Comparison of ENCODE assay signal across 21 cellular contexts in genomic region chr12:71725011-71725410, GRCh38.
"Had no signal": no experiment of that assay in that cellular context is flagged by ENCODE, and none has a peak within 500 bp of the region (broad histone marks: within the 10 kb centered on the region; RNA-seq: fewer than 3 reads in every experiment).

No MANE protein-coding gene starts in this region.

- H3K27ac Mint-ChIP-seq: activated CD4-positive, alpha-beta T cell treated with anti-CD3 and anti-CD28 coated beads, Interleukin-2, amount 10 ng/mL, durations not matched to agents 24 days and 14 days; activated CD8-positive, alpha-beta T cell treated with anti-CD3 and anti-CD28 coated beads for 36 hours; activated T-helper 17 cell treated with anti-CD3 and anti-CD28 coated beads, Interleukin-2, amount 50 U/mL, for 72 hours; endodermal cell; nephron had no signal

- H3K36me3 ChIP-seq: ascending aorta, colonic mucosa, tibial nerve had no signal

- H3K9me3 ChIP-seq: ascending aorta, colonic mucosa, tibial nerve had no signal

- H3K27me3 Mint-ChIP-seq: activated CD8-positive, alpha-beta T cell treated with anti-CD3 and anti-CD28 coated beads for 36 hours had no signal

- H3K4me1 ChIP-seq: ascending aorta, colonic mucosa, tibial nerve had no signal

- DNase-seq: activated CD4-positive, alpha-beta T cell treated with anti-CD3 and anti-CD28 coated beads, Interleukin-2, amount 10 ng/mL, durations not matched to agents 24 days and 14 days; activated CD8-positive, alpha-beta T cell treated with anti-CD3 and anti-CD28 coated beads for 36 hours; activated naive CD4-positive, alpha-beta T cell treated with Interleukin-2 at 50 U/mL for 16 hours; activated T-cell treated with anti-CD3 and anti-CD28 coated beads, Interleukin-2, amount 50 U/mL, for 1 hour; colonic mucosa; endodermal cell; foreskin keratinocyte; hypothalamus; islet precursor cell; midbrain; nucleus accumbens; posterior cingulate gyrus; stimulated activated CD4-positive, alpha-beta T cell treated with anti-CD3 and anti-CD28 coated beads, Interleukin-12 subunit alpha, Interleukin-12 subunit beta, amount 100 ng/mL, for 4 hours; stimulated activated CD4-positive, alpha-beta T cell treated with anti-CD3 and anti-CD28 coated beads, Interleukin-1b, Interleukin-23, amount 100 ng/mL, for 48 hours; stimulated activated CD8-positive, alpha-beta memory T cell treated with anti-CD3 and anti-CD28 coated beads, Interleukin-4, amount 100 ng/mL, for 48 hours; stimulated activated naive CD8-positive, alpha-beta T cell treated with anti-CD3 and anti-CD28 coated beads, Interleukin-15, Interleukin-2, amounts not matched to agents 100 U/mL and 50 U/mL, for 24 hours had no signal

- H3K27ac ChIP-seq: ascending aorta, colonic mucosa, foreskin keratinocyte, tibial nerve had no signal

- H3K4me3 Mint-ChIP-seq: activated CD4-positive, alpha-beta T cell treated with anti-CD3 and anti-CD28 coated beads, Interleukin-2, amount 10 ng/mL, durations not matched to agents 24 days and 14 days; activated CD8-positive, alpha-beta T cell treated with anti-CD3 and anti-CD28 coated beads for 36 hours; activated T-helper 17 cell treated with anti-CD3 and anti-CD28 coated beads, Interleukin-2, amount 50 U/mL, for 72 hours; central memory CD8-positive, alpha-beta T cell; endodermal cell; nephron had no signal

- H3K4me1 Mint-ChIP-seq: activated CD4-positive, alpha-beta T cell treated with anti-CD3 and anti-CD28 coated beads, Interleukin-2, amount 10 ng/mL, durations not matched to agents 24 days and 14 days; activated T-helper 17 cell treated with anti-CD3 and anti-CD28 coated beads, Interleukin-2, amount 50 U/mL, for 72 hours; central memory CD8-positive, alpha-beta T cell; endodermal cell; nephron had no signal

- H3K9me3 Mint-ChIP-seq: activated CD4-positive, alpha-beta T cell treated with anti-CD3 and anti-CD28 coated beads, Interleukin-2, amount 10 ng/mL, durations not matched to agents 24 days and 14 days; activated CD8-positive, alpha-beta T cell treated with anti-CD3 and anti-CD28 coated beads for 36 hours; central memory CD8-positive, alpha-beta T cell; endodermal cell; nephron had no signal

- H3K27me3 ChIP-seq: ascending aorta, colonic mucosa, foreskin keratinocyte, tibial nerve had no signal

- H3K4me3 ChIP-seq: ascending aorta, colonic mucosa, tibial nerve had no signal

- ATAC-seq: activated CD8-positive, alpha-beta T cell treated with anti-CD3 and anti-CD28 coated beads for 36 hours; activated T-helper 17 cell treated with anti-CD3 and anti-CD28 coated beads, Interleukin-2, amount 50 U/mL, for 72 hours; foreskin keratinocyte; stimulated activated naive CD8-positive, alpha-beta T cell treated with anti-CD3 and anti-CD28 coated beads, Interleukin-15, Interleukin-2, amounts not matched to agents 100 U/mL and 50 U/mL, for 24 hours had no signal
